Comparison of ENCODE assay signal across 8 cellular contexts in genomic region chr10:74589226-74589673, GRCh38.
DNase-seq lines count a peak whose midpoint lies in the region; ATAC-seq and TF ChIP-seq lines count a peak whose summit lies in the region.

No MANE protein-coding gene starts in this region.

- H3K4me1 ChIP-seq in SJSA1 (replicated peaks): peaks cover 23% of the 10 kb centered on the region
- peaks cover 33 to 39% (median 37%) of the 10 kb centered on the region in 4 donors for H3K4me1 ChIP-seq in upper lobe of left lung

- H3K36me3 ChIP-seq in SJSA1 (no peaks in the 10 kb centered on the region), upper lobe of left lung (no peaks in the 10 kb centered on the region)

- CTCF ChIA-PET in WTC11 (lab: Charles Lee): no interaction called here

- peak overlapping the region; percentile 19 for H3K27ac ChIP-seq in SJSA1
- peak overlapping the region; percentile 1 to 59 (median 48) for H3K27ac ChIP-seq in upper lobe of left lung

- TF ChIP-seq POLR2A in upper lobe of left lung (IDR thresholded peaks at IDR 0.05): no peak

- 9% methylated on average over 6 of the region's 6 CpGs for WGBS in upper lobe of left lung, 2 donors

- H3K36me3 Mint-ChIP-seq in activated naive CD8-positive, alpha-beta T cell: peaks cover 8% of the 10 kb centered on the region
- no peaks in the 10 kb centered on the region for H3K36me3 Mint-ChIP-seq in WTC11

- H3K4me3 Mint-ChIP-seq in activated naive CD8-positive, alpha-beta T cell: peak overlapping the region; percentile 70
- H3K4me3 Mint-ChIP-seq in WTC11: no peak overlapping the region

- no peak overlapping the region for H3K4me3 ChIP-seq in Jurkat, Clone E6-1 (ENCODE audit: low read length)
- no peak overlapping the region for H3K4me3 ChIP-seq in SJSA1
- no peak overlapping the region for H3K4me3 ChIP-seq in upper lobe of left lung

- H3K4me1 Mint-ChIP-seq in activated naive CD8-positive, alpha-beta T cell (ENCODE audit: low read depth): peaks cover 69% of the 10 kb centered on the region
- peaks cover 12% of the 10 kb centered on the region for H3K4me1 Mint-ChIP-seq in WTC11

- H3K27me3 ChIP-seq in SJSA1 (replicated peaks) (no peaks in the 10 kb centered on the region), upper lobe of left lung (no peaks in the 10 kb centered on the region)

- no peaks in the 10 kb centered on the region for H3K9me3 Mint-ChIP-seq in activated naive CD8-positive, alpha-beta T cell (ENCODE audit: low read depth)
- H3K9me3 Mint-ChIP-seq in WTC11: no peaks in the 10 kb centered on the region

- TF ChIP-seq CTCF in upper lobe of left lung (IDR thresholded peaks at IDR 0.05): no peak
- no peak for TF ChIP-seq CTCF in WTC11 (IDR thresholded peaks at IDR 0.05)

- POLR2A ChIA-PET in WTC11 (lab: Charles Lee): no interaction called here

- DNase-seq in DMS 273 (lab: John Stamatoyannopoulos, UW; ENCODE audit: unreplicated experiment) (peak; percentile 93), SJSA1 (ENCODE audit: low read depth in 1 of 2, low spot score in 2 of 2) (peak; percentile 74 to 88), head of caudate nucleus (peak; percentile 69 to 96 (median 86)), pulmonary artery endothelial cell (ENCODE audit: low read depth, low spot score) (peak; percentile 97), upper lobe of left lung (peak in 1 of 2 donors; percentile 84), WTC11 (ENCODE audit: low spot score) (no peak)
- peak; percentile 94 for DNase-seq in Jurkat, Clone E6-1 (ENCODE audit: low read depth, low spot score)

- peak overlapping the region; percentile 91 for H3K27ac Mint-ChIP-seq in activated naive CD8-positive, alpha-beta T cell
- H3K27ac Mint-ChIP-seq in WTC11: no peak overlapping the region

- peak; percentile 84 to 86 for ATAC-seq in upper lobe of left lung (ENCODE audit: low FRiP score in 2 of 2)
- ATAC-seq in WTC11: no peak

- H3K9me3 ChIP-seq in SJSA1 (replicated peaks): no peaks in the 10 kb centered on the region
- no peaks in the 10 kb centered on the region for H3K9me3 ChIP-seq in upper lobe of left lung

- H3K27me3 Mint-ChIP-seq in activated naive CD8-positive, alpha-beta T cell: no peaks in the 10 kb centered on the region
- H3K27me3 Mint-ChIP-seq in WTC11 (ENCODE audit: low read depth): no peaks in the 10 kb centered on the region

- no peak for TF ChIP-seq EP300 in upper lobe of left lung (IDR thresholded peaks at IDR 0.05)

- intact Hi-C loops in head of caudate nucleus (cut with DNase I): no loop called here

TF ChIP-seq in WTC11, 78 proteins besides CTCF, POLR2A, EP300 and RAD21:
- no peak for TF ChIP-seq ZNF423 (CRISPR knock-in tag; IDR thresholded peaks at IDR 0.05)
